ENCODE assay signal across 1 cellular context in genomic region chr2:96700086-96700485, GRCh38.
TF ChIP-seq lines count a peak whose summit lies in the region.

No MANE protein-coding gene starts in this region.

TF ChIP-seq in IMR-90, 13 proteins besides CTCF, POLR2A, EP300 and RAD21 (continued from another document):
- TF ChIP-seq USF2 (IDR thresholded peaks at IDR 0.05; ENCODE audit: low read depth, low read length) = no peak
- no peak for TF ChIP-seq BHLHE40 (IDR thresholded peaks at IDR 0.05; ENCODE audit: low read depth, low read length)
- no peak for TF ChIP-seq CHD1 (IDR thresholded peaks at IDR 0.05; ENCODE audit: low read depth, low read length)
